ENCODE assay signal across 8 cellular contexts in genomic region chr17:63961355-63962207, GRCh38. TPM values are rescaled to one million over a fixed set of nuclear protein-coding genes. Genes with fewer than 3 reads are reported as not detected.
DNase-seq lines count a peak whose midpoint lies in the region; ATAC-seq, FAIRE-seq and TF ChIP-seq lines count a peak whose summit lies in the region.

No MANE protein-coding gene starts in this region.

- TF ChIP-seq POLR2A in NB4 (IDR thresholded peaks at IDR 0.05; ENCODE audit: extremely low read depth, insufficient read length): no peak

- H3K27me3 ChIP-seq in neuronal stem cell (ENCODE audit: control insufficient read depth in 3 of 3, insufficient read depth in 3 of 3, low read depth in 1 of 3, low read length in 3 of 3): peaks cover 0 to 33% (median 0%) of the 10 kb centered on the region in 3 experiments

- peak overlapping the region; percentile 86 for H3K18ac ChIP-seq in neuronal stem cell (ENCODE audit: low read length)

- peak overlapping the region; percentile 65 for H3K4me2 ChIP-seq in neuronal stem cell (ENCODE audit: insufficient read depth, low read length, poor library complexity, severe bottlenecking)

- no peak overlapping the region for H3K14ac ChIP-seq in neuronal stem cell (ENCODE audit: low read length)

- H3K36me3 ChIP-seq in ES-I3 (ENCODE audit: insufficient read depth, low read length) (no peaks in the 10 kb centered on the region), neuronal stem cell (replicated peaks in 1 of 2; ENCODE audit: control insufficient read depth in 2 of 2, insufficient read depth in 2 of 2, low read length in 2 of 2) (no peaks in the 10 kb centered on the region)

- DNase-seq in NB4 (ENCODE audit: low read depth): peak; percentile 60
- DNase-seq in activated CD4-positive, alpha-beta T cell treated with anti-CD3 and anti-CD28 coated beads, Interleukin-2, amount 50 U/mL, for 4 hours: peak; percentile 9 to 14
- DNase-seq in fibroblast of pulmonary artery (ENCODE audit: low read depth): peak; percentile 68
- DNase-seq in neuronal stem cell (ENCODE audit: low spot score): peak; percentile 97
- DNase-seq in DMS114 treated with DMSO at 0.1 percent for 48 hours (lab: John Stamatoyannopoulos, UW; ENCODE audit: unreplicated experiment): no peak
- no peak for DNase-seq in RCC 7860 (ENCODE audit: low spot score)

- peak overlapping the region; percentile 84 for H2BK5ac ChIP-seq in neuronal stem cell (ENCODE audit: low read length)

- WGBS in neuronal stem cell (ENCODE audit: extremely low coverage in 2 of 2, insufficient read length in 2 of 2, insufficient replicate concordance in 1 of 2), 2 donors: no CpG with 5 or more reads among the region's 36 CpGs

- no peak overlapping the region for H2BK12ac ChIP-seq in neuronal stem cell (ENCODE audit: low read length)

- no peaks in the 10 kb centered on the region for H3K9me3 ChIP-seq in ES-I3 (ENCODE audit: control insufficient read depth, insufficient read depth, low read length)
- H3K9me3 ChIP-seq in neuronal stem cell (replicated peaks in 1 of 2; ENCODE audit: control insufficient read depth in 2 of 2, insufficient read depth in 1 of 2, low read depth in 1 of 2, low read length in 2 of 2): no peaks in the 10 kb centered on the region

- no peak for FAIRE-seq in RCC 7860 (lab: Jason Lieb, UNC)

- H2AK5ac ChIP-seq in neuronal stem cell (ENCODE audit: low read depth, low read length): peak overlapping the region; percentile 8

- peak overlapping the region; percentile 50 for H3K23ac ChIP-seq in neuronal stem cell (ENCODE audit: low read depth, low read length, poor library complexity)

- no peak overlapping the region for H2AFZ ChIP-seq in neuronal stem cell (ENCODE audit: low read length)

- H3K4me3 ChIP-seq in NB4 (ENCODE audit: low read depth, low read length) (no peak overlapping the region), fibroblast of pulmonary artery (replicated peaks; ENCODE audit: low read depth, low read length) (no peak overlapping the region), neuronal stem cell (ENCODE audit: low read length in 2 of 2) (peak overlapping the region in 1 of 2 donors; percentile 63)

- no peak overlapping the region for H3K27ac ChIP-seq in neuronal stem cell (replicated peaks; ENCODE audit: low read length)

- no peaks in the 10 kb centered on the region for H3K79me1 ChIP-seq in neuronal stem cell (ENCODE audit: low read depth, low read length)

- no peak overlapping the region for H4K91ac ChIP-seq in neuronal stem cell (ENCODE audit: low read depth, low read length, poor library complexity)

- H3K9ac ChIP-seq in ES-I3 (ENCODE audit: low read depth, low read length) (peak overlapping the region; percentile 67), neuronal stem cell (ENCODE audit: low read depth, low read length, poor library complexity) (no peak overlapping the region)

- no peak for ATAC-seq in HG02588 (IDR thresholded peaks at IDR 0.05; ENCODE audit: unreplicated experiment)

- H3K4me1 ChIP-seq in ES-I3 (ENCODE audit: insufficient read depth, low read length): peaks cover 8% of the 10 kb centered on the region
- H3K4me1 ChIP-seq in neuronal stem cell (ENCODE audit: control insufficient read depth in 2 of 2, insufficient read depth in 1 of 2, low read depth in 1 of 2, low read length in 2 of 2): peaks cover 0 to 25% of the 10 kb centered on the region in 2 donors

- TF ChIP-seq CTCF in NB4 (IDR thresholded peaks at IDR 0.05; ENCODE audit: low read depth, low read length) (no peak), fibroblast of pulmonary artery (IDR thresholded peaks at IDR 0.05; ENCODE audit: low read length, missing control alignments) (no peak)

- H2BK120ac ChIP-seq in neuronal stem cell (ENCODE audit: low read depth, low read length): no peak overlapping the region

- H3K4ac ChIP-seq in neuronal stem cell (ENCODE audit: low read length): no peak overlapping the region

- H2BK15ac ChIP-seq in neuronal stem cell (ENCODE audit: low read length): peak overlapping the region; percentile 13

- peak overlapping the region; percentile 97 for H4K8ac ChIP-seq in neuronal stem cell (ENCODE audit: low read depth, low read length)

RNA-seq across cellular contexts. Expression of gene SCN4A, which starts 11.1 kb away (rescaled TPM):
- 3.9 TPM for polyA plus RNA-seq in neuronal stem cell (2013, experiment 1 of 2)
- 3.8 TPM for polyA plus RNA-seq in neuronal stem cell (2013, experiment 2 of 2)

RNA-seq across cellular contexts. Expression of gene CD79B, which starts 29.4 kb away (rescaled TPM):
- polyA plus RNA-seq in neuronal stem cell (2013, experiment 1 of 2): 0.71 TPM
- polyA plus RNA-seq in neuronal stem cell (2013, experiment 2 of 2): 0.79 TPM

RNA-seq across cellular contexts. Expression of gene PRR29, which starts 36.6 kb away (rescaled TPM):
- 0.43 TPM for polyA plus RNA-seq in neuronal stem cell (2013, experiment 1 of 2)
- polyA plus RNA-seq in neuronal stem cell (2013, experiment 2 of 2): 0.57 TPM

RNA-seq across cellular contexts. Expression of gene GH1, which starts 42.9 kb away (rescaled TPM):
- polyA plus RNA-seq in neuronal stem cell (2013, experiment 1 of 2): 0.08 TPM
- polyA plus RNA-seq in neuronal stem cell (2013, experiment 2 of 2): 0.24 TPM

RNA-seq across cellular contexts. Expression of gene CSHL1, which starts 50.5 kb away (rescaled TPM):
- not detected for polyA plus RNA-seq in neuronal stem cell (2013, experiment 1 of 2)
- polyA plus RNA-seq in neuronal stem cell (2013, experiment 2 of 2): not detected

Comparison
In these comparisons a context has a peak if more than half of its experiments do, and no peak if none do; other contexts are left out.
1. DNase-seq: peak in NB4 (single experiment), activated CD4-positive, alpha-beta T cell treated with anti-CD3 and anti-CD28 coated beads, Interleukin-2, amount 50 U/mL, for 4 hours (2 of 2), fibroblast of pulmonary artery (single experiment) and neuronal stem cell (single experiment); none in DMS114 treated with DMSO at 0.1 percent for 48 hours (single experiment) and RCC 7860 (single experiment).